Comparison of ENCODE assay signal across 16 cellular contexts in the genomic region with DNA sequence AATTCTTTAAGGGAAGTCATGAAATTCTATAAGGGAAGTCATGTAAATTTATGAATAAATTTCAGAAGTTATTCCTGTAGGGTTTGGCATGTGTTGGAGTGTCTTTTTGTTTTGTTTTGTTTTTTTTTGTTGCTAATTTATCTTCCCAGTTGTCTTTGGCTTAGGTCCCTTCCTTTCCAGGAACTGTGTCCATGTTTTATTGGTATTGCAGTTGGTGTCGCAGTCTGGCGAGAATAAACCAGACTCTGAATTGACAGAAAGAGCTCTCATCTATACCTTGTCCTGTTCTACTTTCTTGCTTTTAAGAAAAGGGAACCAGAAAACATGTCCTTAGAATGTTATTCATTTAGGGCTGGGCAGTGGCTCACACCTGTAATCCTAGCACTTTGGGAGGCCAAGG. TPM values are rescaled to one million over a fixed set of nuclear protein-coding genes. Genes with fewer than 3 reads are reported as not detected.
A peak's percentile ranks its signal among the peaks of the same experiment; 100 is the strongest.
DNase-seq lines count a peak whose midpoint lies in the region; ATAC-seq, FAIRE-seq and TF ChIP-seq lines count a peak whose summit lies in the region.
"Had no signal": no experiment of that assay in that cellular context is flagged by ENCODE, and none has a peak within 500 bp of the region (broad histone marks: within the 10 kb centered on the region; RNA-seq: fewer than 3 reads in every experiment).

No MANE protein-coding gene starts in this region.

- H3K36me3 Mint-ChIP-seq in natural killer cell (peaks cover 36% of the 10 kb centered on the region), nephron (ENCODE audit: low read depth) (peaks cover 39% of the 10 kb centered on the region)
- H3K36me3 Mint-ChIP-seq in natural killer cell treated with Interleukin-12 subunit alpha and Interleukin-12 subunit beta and Interleukin-15 and Interleukin-18, amount 100 ng/mL, for 72 hours, result peaks cover 22% of the 10 kb centered on the region

- H3K4me3 ChIP-seq in endothelial cell of umbilical vein (replicated peaks in 1 of 3; ENCODE audit: insufficient read depth in 1 of 3, low read depth in 1 of 3, low read length in 3 of 3), result no peak overlapping the region
- H3K4me3 ChIP-seq: GM23338 had no signal

- H3K27ac ChIP-seq in endothelial cell of umbilical vein (ENCODE audit: insufficient read depth, low read depth, low read length), result no peak overlapping the region

- H3K9me3 ChIP-seq in endothelial cell of umbilical vein (replicated peaks; ENCODE audit: control insufficient read depth, insufficient read depth, low read length), result no peaks in the 10 kb centered on the region

- POLR2A ChIA-PET in endothelial cell of umbilical vein (lab: Charles Lee), result no interaction called here

- intact Hi-C loops in natural killer cell (cut with micrococcal nuclease), result no loop called here
- intact Hi-C loops in endothelial cell of umbilical vein (cut with micrococcal nuclease), result no loop called here

- no peaks in the 10 kb centered on the region for H3K27me3 ChIP-seq in endothelial cell of umbilical vein (ENCODE audit: control insufficient read depth in 2 of 2, insufficient read depth in 2 of 2, low read length in 2 of 2)

- H3K27me3 Mint-ChIP-seq in natural killer cell (ENCODE audit: low read depth in 2 of 2) (no peaks in the 10 kb centered on the region), nephron (ENCODE audit: low read depth) (no peaks in the 10 kb centered on the region)
- no peaks in the 10 kb centered on the region for H3K27me3 Mint-ChIP-seq in natural killer cell treated with Interleukin-12 subunit alpha and Interleukin-12 subunit beta and Interleukin-15 and Interleukin-18, amount 100 ng/mL, for 72 hours
- H3K27me3 Mint-ChIP-seq: CD4-positive, alpha-beta T cell had no signal

- no peaks in the 10 kb centered on the region for H3K36me3 ChIP-seq in endothelial cell of umbilical vein (ENCODE audit: control insufficient read depth in 2 of 2, extremely low read depth in 1 of 2, insufficient read depth in 2 of 2, low read length in 2 of 2)

- DNase-seq in natural killer cell (no peak), endothelial cell of umbilical vein (ENCODE audit: low read depth, low spot score) (no peak), DMS79 treated with DMSO at 0.1 percent for 48 hours (lab: John Stamatoyannopoulos, UW) (no peak)
- DNase-seq in natural killer cell treated with Interleukin-12 subunit alpha and Interleukin-12 subunit beta and Interleukin-15 and Interleukin-18, amount 100 ng/mL, for 72 hours (ENCODE audit: low spot score), result no peak
- DNase-seq in activated naive CD4-positive, alpha-beta T cell treated with Interleukin-2 at 50 U/mL for 16 hours, result no peak
- DNase-seq: ACHN; C1 segment of cervical spinal cord; Calu3; CD4-positive, alpha-beta T cell; DMS79; EL; H7 had no signal

- no peak overlapping the region for H3K4me3 Mint-ChIP-seq in natural killer cell
- H3K4me3 Mint-ChIP-seq in natural killer cell treated with Interleukin-12 subunit alpha and Interleukin-12 subunit beta and Interleukin-15 and Interleukin-18, amount 100 ng/mL, for 72 hours, result no peak overlapping the region
- H3K4me3 Mint-ChIP-seq in nephron, result no peak overlapping the region
- H3K4me3 Mint-ChIP-seq: CD4-positive, alpha-beta T cell; GM23338 had no signal

- no peak for TF ChIP-seq POLR2A in endothelial cell of umbilical vein (IDR thresholded peaks at IDR 0.05; ENCODE audit: low read depth, low read length)

- ATAC-seq in natural killer cell, result no peak
- ATAC-seq in natural killer cell treated with Interleukin-12 subunit alpha and Interleukin-12 subunit beta and Interleukin-15 and Interleukin-18, amount 100 ng/mL, for 72 hours, result no peak
- no peak for ATAC-seq in HG03378 (IDR thresholded peaks at IDR 0.05; ENCODE audit: unreplicated experiment)
- ATAC-seq: GM23338 had no signal

- no peaks in the 10 kb centered on the region for H3K4me1 ChIP-seq in endothelial cell of umbilical vein (ENCODE audit: control insufficient read depth, extremely low read depth, insufficient read depth, low read length)

- H3K79me2 ChIP-seq in endothelial cell of umbilical vein (ENCODE audit: control insufficient read depth, insufficient read depth, low read length), result no peaks in the 10 kb centered on the region

- H3K9me1 ChIP-seq in endothelial cell of umbilical vein (replicated peaks; ENCODE audit: control insufficient read depth, extremely low read depth, insufficient read depth, low read length), result no peaks in the 10 kb centered on the region

- H3K27ac Mint-ChIP-seq in natural killer cell (peak overlapping the region; percentile 44 to 56), nephron (peak overlapping the region; percentile 8 to 46 (median 15))
- peak overlapping the region in 1 of 2 donors; percentile 2 for H3K27ac Mint-ChIP-seq in natural killer cell treated with Interleukin-12 subunit alpha and Interleukin-12 subunit beta and Interleukin-15 and Interleukin-18, amount 100 ng/mL, for 72 hours
- H3K27ac Mint-ChIP-seq: CD4-positive, alpha-beta T cell; GM23338 had no signal

- peak; percentile 40 for FAIRE-seq in endothelial cell of umbilical vein (lab: Jason Lieb, UNC)
- FAIRE-seq: G401.6 had no signal

- no peaks in the 10 kb centered on the region for H4K20me1 ChIP-seq in endothelial cell of umbilical vein (replicated peaks; ENCODE audit: control insufficient read depth, extremely low read depth, insufficient read depth, low read length)

- TF ChIP-seq CTCF in natural killer cell (IDR thresholded peaks at IDR 0.05) (no peak), endothelial cell of umbilical vein (IDR thresholded peaks at IDR 0.05; ENCODE audit: extremely low read depth in 1 of 2, insufficient read depth in 1 of 2, low read depth in 1 of 2, low read length in 2 of 2) (no peak), nephron (IDR thresholded peaks at IDR 0.05; ENCODE audit: unreplicated experiment in 3 of 3) (no peak)

- BruUV-seq in endothelial cell of umbilical vein (replicated peaks; lab: Mats Ljungman, UMichigan), result no TSS peak

- dilution Hi-C loops in endothelial cell of umbilical vein (cut with MboI; ENCODE audit: extremely low pct_ligation_motif_present, low sequenced_read_pairs), result no loop called here

- no peak overlapping the region for H3K9ac ChIP-seq in endothelial cell of umbilical vein (replicated peaks; ENCODE audit: extremely low read depth, insufficient read depth, low read length)

- H3K4me1 Mint-ChIP-seq in natural killer cell (peaks cover 12 to 15% of the 10 kb centered on the region in 2 donors), nephron (peaks cover 20% of the 10 kb centered on the region)
- peaks cover 4 to 10% of the 10 kb centered on the region in 2 donors for H3K4me1 Mint-ChIP-seq in natural killer cell treated with Interleukin-12 subunit alpha and Interleukin-12 subunit beta and Interleukin-15 and Interleukin-18, amount 100 ng/mL, for 72 hours (ENCODE audit: low read depth in 2 of 2)
- H3K4me1 Mint-ChIP-seq: GM23338 had no signal

- H3K9me3 Mint-ChIP-seq in natural killer cell, result no peaks in the 10 kb centered on the region
- H3K9me3 Mint-ChIP-seq in natural killer cell treated with Interleukin-12 subunit alpha and Interleukin-12 subunit beta and Interleukin-15 and Interleukin-18, amount 100 ng/mL, for 72 hours, result no peaks in the 10 kb centered on the region
- H3K9me3 Mint-ChIP-seq in nephron, result no peaks in the 10 kb centered on the region
- H3K9me3 Mint-ChIP-seq: CD4-positive, alpha-beta T cell; GM23338 had no signal

- no peak overlapping the region for H3K4me2 ChIP-seq in endothelial cell of umbilical vein (ENCODE audit: insufficient read depth, low read length)
- H3K4me2 ChIP-seq: GM23338 had no signal

- CTCF ChIA-PET in endothelial cell of umbilical vein (lab: Charles Lee), result no interaction called here

- no peak overlapping the region for H2AFZ ChIP-seq in endothelial cell of umbilical vein (ENCODE audit: low read depth, low read length)
- H2AFZ ChIP-seq: GM23338 had no signal

TF ChIP-seq in endothelial cell of umbilical vein, 7 proteins besides CTCF, POLR2A, EP300 and RAD21:
- TF ChIP-seq JUN (IDR thresholded peaks at IDR 0.05; ENCODE audit: borderline replicate concordance, insufficient read depth, insufficient read length, low read depth) (no peak), MYC (IDR thresholded peaks at IDR 0.05; ENCODE audit: low read depth, low read length) (no peak), POLR2AphosphoS5 (IDR thresholded peaks at IDR 0.05; ENCODE audit: insufficient read depth, low read depth, low read length) (no peak), FOS (IDR thresholded peaks at IDR 0.05; ENCODE audit: borderline replicate concordance, insufficient read depth, low read length) (no peak), GATA2 (IDR thresholded peaks at IDR 0.05; ENCODE audit: insufficient read depth, insufficient read length, low read depth, low read length) (no peak), EZH2 (IDR thresholded peaks at IDR 0.05; ENCODE audit: borderline replicate concordance, low read depth, low read length, severe bottlenecking) (no peak), MAX (IDR thresholded peaks at IDR 0.05; ENCODE audit: insufficient read depth, insufficient read length) (no peak)

RNA-seq across cellular contexts. Expression of gene SGO1, which starts 57.6 kb away (rescaled TPM):
- 1 to 10 TPM in 1 of 3 donors, under 1 TPM in 2; 0.55 to 1.4 (median 0.94) TPM for total RNA-seq in natural killer cell
- total RNA-seq in natural killer cell treated with Interleukin-12 subunit alpha and Interleukin-12 subunit beta and Interleukin-15 and Interleukin-18, amount 100 ng/mL, for 72 hours, result 10 to 100 TPM; 11.0 to 21.6 TPM
- total RNA-seq in endothelial cell of umbilical vein, result 15.5 and 21.7 TPM in 2 replicates
- polyA plus RNA-seq in endothelial cell of umbilical vein, result 2.0 and 3.0 TPM in 2 replicates
- polyA plus RNA-seq in endothelial cell of umbilical vein (2011; cell fraction: cytosol; rRNA removed), result 4.4 and 4.7 TPM in 2 replicates
- 3.4 and 4.2 TPM in 2 replicates for polyA plus RNA-seq in endothelial cell of umbilical vein (2011; cell fraction: nucleus; rRNA removed)
- 3.9 and 9.8 TPM in 2 replicates for polyA plus RNA-seq in endothelial cell of umbilical vein (2012)
- 1.9 and 2.7 TPM in 2 replicates for polyA minus RNA-seq in endothelial cell of umbilical vein
- 11.2 TPM for polyA minus RNA-seq in endothelial cell of umbilical vein (2011; cell fraction: cytosol; rRNA and poly(A)+ RNA removed)
- 3.2 and 6.3 TPM in 2 replicates for polyA minus RNA-seq in endothelial cell of umbilical vein (2011; cell fraction: nucleus; rRNA and poly(A)+ RNA removed)
- total RNA-seq: CD4-positive, alpha-beta T cell had no signal
